1 cellular context compared by ENCODE assay signal in the genomic region with DNA sequence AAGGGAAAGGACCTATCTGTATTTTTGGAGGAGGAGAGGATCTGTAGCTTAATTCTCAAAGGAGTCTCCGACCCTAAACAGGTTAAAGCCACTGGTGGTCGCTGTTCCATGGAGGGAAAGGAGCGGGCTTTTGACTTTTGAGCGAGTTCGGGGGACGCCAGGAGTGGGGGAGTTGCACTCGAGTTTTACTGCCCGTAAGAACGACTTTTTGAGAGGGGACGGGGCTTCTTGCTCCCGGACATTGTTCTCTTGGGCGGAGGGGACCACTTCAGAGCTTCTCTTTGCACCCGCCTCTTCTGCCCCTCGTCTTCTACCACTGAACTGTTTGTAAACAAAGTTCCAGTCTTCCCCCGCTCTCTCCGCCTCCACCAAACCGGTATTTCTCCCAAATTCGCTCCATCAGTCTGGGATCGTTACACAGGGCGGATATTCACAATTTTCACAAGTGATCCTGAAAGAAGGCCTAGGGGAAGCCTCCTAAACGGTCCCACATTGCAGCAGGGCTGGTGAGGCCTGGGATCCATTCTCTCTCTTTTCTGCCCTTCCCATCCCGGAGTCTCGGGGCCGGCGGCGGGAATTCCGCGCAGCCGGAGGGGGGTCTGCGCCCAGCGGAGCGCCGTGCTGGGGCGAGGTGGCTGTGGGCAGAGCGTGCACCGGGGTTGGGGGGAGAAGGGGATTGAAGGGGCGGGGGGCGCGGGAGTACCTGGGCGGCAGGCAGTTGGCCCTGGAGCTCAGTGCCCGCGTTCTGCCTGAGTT.
TF ChIP-seq lines count a peak whose summit lies in the region.

No MANE protein-coding gene starts in this region.

TF ChIP-seq in HCT116, 20 proteins besides CTCF, POLR2A, EP300 and RAD21 (continued from another document):
- TF ChIP-seq ZBTB33 (IDR thresholded peaks at IDR 0.05; ENCODE audit: extremely low read depth, insufficient replicate concordance, low read length): no peak
- no peak for TF ChIP-seq ZNF274 (IDR thresholded peaks at IDR 0.05; ENCODE audit: low read depth, low read length)
- TF ChIP-seq ATF3 (IDR thresholded peaks at IDR 0.05): no peak
- no peak for TF ChIP-seq JUND (IDR thresholded peaks at IDR 0.05)
- TF ChIP-seq EZH2phosphoT487 (IDR thresholded peaks at IDR 0.05; ENCODE audit: borderline replicate concordance): no peak
- no peak for TF ChIP-seq YY1 (IDR thresholded peaks at IDR 0.05; ENCODE audit: extremely low read depth, insufficient replicate concordance, low read depth, low read length)
- TF ChIP-seq POLR2AphosphoS5 (IDR thresholded peaks at IDR 0.05; ENCODE audit: low read depth, low read length): no peak
- TF ChIP-seq REST (IDR thresholded peaks at IDR 0.05; ENCODE audit: low read depth): no peak
- TF ChIP-seq SP1 (IDR thresholded peaks at IDR 0.05; ENCODE audit: low read depth): no peak
- no peak for TF ChIP-seq TCF7L2 (IDR thresholded peaks at IDR 0.05; ENCODE audit: borderline replicate concordance, extremely low read depth, insufficient read depth, insufficient read length)
